In genomic region chr21:17802568-17802967, GRCh38 we compare ENCODE assay signal across 14 cellular contexts.
A peak's percentile ranks its signal among the peaks of the same experiment; 100 is the strongest.
DNase-seq lines count a peak whose midpoint lies in the region; ATAC-seq, FAIRE-seq and TF ChIP-seq lines count a peak whose summit lies in the region.
"Had no signal": no experiment of that assay in that cellular context is flagged by ENCODE, and none has a peak within 500 bp of the region (broad histone marks: within the 10 kb centered on the region; RNA-seq: fewer than 3 reads in every experiment).

No MANE protein-coding gene starts in this region.

- no peaks in the 10 kb centered on the region for H3K27me3 Mint-ChIP-seq in activated naive CD8-positive, alpha-beta T cell treated with anti-CD3 and anti-CD28 coated beads, Interleukin-2, amount 50 U/mL, for 24 hours
- H3K27me3 Mint-ChIP-seq: activated B cell treated with CpG ODN at 0.5 μM for 24 hours had no signal

- no peak overlapping the region for H3K4me3 Mint-ChIP-seq in activated naive CD8-positive, alpha-beta T cell treated with anti-CD3 and anti-CD28 coated beads, Interleukin-2, amount 50 U/mL, for 24 hours
- H3K4me3 Mint-ChIP-seq: activated B cell treated with CpG ODN at 0.5 μM for 24 hours, GM23338 had no signal

- H3K9me3 Mint-ChIP-seq in activated naive CD8-positive, alpha-beta T cell treated with anti-CD3 and anti-CD28 coated beads, Interleukin-2, amount 50 U/mL, for 24 hours = peaks cover 10% of the 10 kb centered on the region

- DNase-seq in AG08395 (ENCODE audit: low spot score) = peak; percentile 34
- no peak for DNase-seq in H54 (ENCODE audit: insufficient read length, low spot score)
- no peak for DNase-seq in activated naive CD8-positive, alpha-beta T cell treated with anti-CD3 and anti-CD28 coated beads, Interleukin-2, amount 50 U/mL, for 24 hours
- DNase-seq in iris pigment epithelial cell (ENCODE audit: low read depth) = peak; percentile 84
- DNase-seq in NOMO-1 (lab: John Stamatoyannopoulos, UW; ENCODE audit: unreplicated experiment in 2 of 2) = no peak
- no peak for DNase-seq in HuH-7.5 (ENCODE audit: low spot score)
- DNase-seq: activated B cell treated with CpG ODN at 0.5 μM for 24 hours, colonic mucosa, left ventricle myocardium inferior, NCI-H1048, NCI-H526 treated with DMSO at 0.1 percent for 48 hours had no signal

- peak; percentile 64 for FAIRE-seq in H54 (lab: Jason Lieb, UNC)

- H3K4me1 Mint-ChIP-seq in activated naive CD8-positive, alpha-beta T cell treated with anti-CD3 and anti-CD28 coated beads, Interleukin-2, amount 50 U/mL, for 24 hours = peaks cover 51% of the 10 kb centered on the region

- no peak for TF ChIP-seq POLR2A in H54 (IDR thresholded peaks at IDR 0.05; ENCODE audit: low read depth, low read length)

- peaks cover 53% of the 10 kb centered on the region for H3K36me3 Mint-ChIP-seq in activated naive CD8-positive, alpha-beta T cell treated with anti-CD3 and anti-CD28 coated beads, Interleukin-2, amount 50 U/mL, for 24 hours (ENCODE audit: low read depth)

- H3K27ac Mint-ChIP-seq in activated naive CD8-positive, alpha-beta T cell treated with anti-CD3 and anti-CD28 coated beads, Interleukin-2, amount 50 U/mL, for 24 hours = peak overlapping the region; percentile 14
- H3K27ac Mint-ChIP-seq: activated B cell treated with CpG ODN at 0.5 μM for 24 hours, GM23338 had no signal

- peak; percentile 63 for ATAC-seq in activated naive CD8-positive, alpha-beta T cell treated with anti-CD3 and anti-CD28 coated beads, Interleukin-2, amount 50 U/mL, for 24 hours
- ATAC-seq in HG02610 (IDR thresholded peaks at IDR 0.05; ENCODE audit: unreplicated experiment) (no peak), GM18873 (IDR thresholded peaks at IDR 0.05; ENCODE audit: low FRiP score, unreplicated experiment) (no peak)
- ATAC-seq: GM23338 had no signal

Comparison
In these comparisons a context has a peak if more than half of its experiments do, and no peak if none do; other contexts are left out.
1. DNase-seq: peak in AG08395 (single experiment) and iris pigment epithelial cell (single experiment); none in H54 (single experiment), activated naive CD8-positive, alpha-beta T cell treated with anti-CD3 and anti-CD28 coated beads, Interleukin-2, amount 50 U/mL, for 24 hours (single experiment), NOMO-1 (0 of 2) and HuH-7.5 (single experiment).